ENCODE assay signal across 12 cellular contexts in genomic region chr19:23436318-23436717, GRCh38. TPM values are rescaled to one million over a fixed set of nuclear protein-coding genes. Genes with fewer than 3 reads are reported as not detected.
A peak's percentile ranks its signal among the peaks of the same experiment; 100 is the strongest.
DNase-seq lines count a peak whose midpoint lies in the region; TF ChIP-seq lines count a peak whose summit lies in the region.
"Had no signal": no experiment of that assay in that cellular context is flagged by ENCODE, and none has a peak within 500 bp of the region (broad histone marks: within the 10 kb centered on the region; RNA-seq: fewer than 3 reads in every experiment).

No MANE protein-coding gene starts in this region.

- no peak for DNase-seq in AG04450 (ENCODE audit: low read depth, low spot score)
- DNase-seq in GM06990 (ENCODE audit: extremely low read depth, insufficient read length) = no peak
- DNase-seq in epithelial cell of proximal tubule (ENCODE audit: low read depth) = no peak
- DNase-seq in glomerular visceral epithelial cell (ENCODE audit: extremely low spot score) = no peak
- no peak for DNase-seq in HPDE6-E6E7 (ENCODE audit: extremely low spot score)
- DNase-seq in osteocyte (ENCODE audit: extremely low spot score, unreplicated experiment) = no peak
- DNase-seq in NCI-H510A (lab: John Stamatoyannopoulos, UW) = no peak
- DNase-seq: activated naive CD4-positive, alpha-beta T cell treated with Interleukin-2 at 50 U/mL for 16 hours; CD8-positive, alpha-beta T cell had no signal

- H3K4me3 Mint-ChIP-seq in osteocyte (ENCODE audit: unreplicated experiment) = no peak overlapping the region
- H3K4me3 Mint-ChIP-seq: CD8-positive, alpha-beta T cell had no signal

- H3K79me2 ChIP-seq in OCI-LY1 (ENCODE audit: insufficient read depth, low read length) = no peaks in the 10 kb centered on the region

- H3K27me3 ChIP-seq in AG04450 (ENCODE audit: control insufficient read depth, insufficient read depth, low read length) = no peaks in the 10 kb centered on the region
- H3K27me3 ChIP-seq in GM06990 (replicated peaks; ENCODE audit: control insufficient read depth, insufficient read depth, low read length) = no peaks in the 10 kb centered on the region
- no peaks in the 10 kb centered on the region for H3K27me3 ChIP-seq in OCI-LY1 (ENCODE audit: insufficient read depth, low read length)
- H3K27me3 ChIP-seq: right atrium auricular region, suprapubic skin had no signal

- H3K4me1 Mint-ChIP-seq in osteocyte (ENCODE audit: unreplicated experiment) = no peaks in the 10 kb centered on the region

- H2AFZ ChIP-seq in OCI-LY1 (ENCODE audit: low read length) = no peak overlapping the region

- H3K27ac ChIP-seq in AG04450 (ENCODE audit: low read depth, low read length) = no peak overlapping the region
- no peak overlapping the region for H3K27ac ChIP-seq in OCI-LY1 (ENCODE audit: low read depth, low read length, poor library complexity, severe bottlenecking)
- H3K27ac ChIP-seq: right atrium auricular region, suprapubic skin had no signal

- POLR2A ChIA-PET in AG04450 (lab: Yijun Ruan, JAX) = no interaction called here

- no peaks in the 10 kb centered on the region for H3K27me3 Mint-ChIP-seq in osteocyte (ENCODE audit: unreplicated experiment)

- H3K4me2 ChIP-seq in OCI-LY1 (ENCODE audit: low read length) = no peak overlapping the region

- no peaks in the 10 kb centered on the region for H3K9me2 ChIP-seq in OCI-LY1 (ENCODE audit: low read depth, low read length)

- H3K9ac ChIP-seq in OCI-LY1 (ENCODE audit: low read length) = no peak overlapping the region

- peaks cover 41% of the 10 kb centered on the region for H3K9me3 Mint-ChIP-seq in osteocyte (ENCODE audit: unreplicated experiment)

- no peak overlapping the region for H3K27ac Mint-ChIP-seq in osteocyte (ENCODE audit: unreplicated experiment)
- H3K27ac Mint-ChIP-seq: CD8-positive, alpha-beta T cell had no signal

- no peaks in the 10 kb centered on the region for H3K4me1 ChIP-seq in OCI-LY1 (ENCODE audit: insufficient read depth, low read length, severe bottlenecking)
- H3K4me1 ChIP-seq: right atrium auricular region, suprapubic skin had no signal

- H3K9me3 ChIP-seq in AG04450 (ENCODE audit: control insufficient read depth, insufficient read depth, low read length) (peaks cover 30% of the 10 kb centered on the region), OCI-LY1 (ENCODE audit: low read length) (peaks cover 4% of the 10 kb centered on the region; the same call in 1 of the 2 replicates)

- H4K20me1 ChIP-seq in OCI-LY1 (ENCODE audit: insufficient read depth, low read length) = no peaks in the 10 kb centered on the region

- H3K36me3 ChIP-seq in GM06990 (ENCODE audit: control insufficient read depth, insufficient read depth, low read length) (no peaks in the 10 kb centered on the region), OCI-LY1 (ENCODE audit: insufficient read depth, low read length) (no peaks in the 10 kb centered on the region)
- H3K36me3 ChIP-seq: right atrium auricular region, suprapubic skin had no signal

- H3K4me3 ChIP-seq in AG04450 (ENCODE audit: low read depth, low read length) = no peak overlapping the region
- H3K4me3 ChIP-seq in GM06990 (replicated peaks; ENCODE audit: low read depth, low read length) = no peak overlapping the region
- H3K4me3 ChIP-seq in OCI-LY1 (ENCODE audit: low read depth, low read length, poor library complexity, severe bottlenecking) = no peak overlapping the region
- no peak overlapping the region for H3K4me3 ChIP-seq in epithelial cell of proximal tubule (ENCODE audit: low read depth, low read length)
- H3K4me3 ChIP-seq: right atrium auricular region, suprapubic skin had no signal

- H3K36me3 Mint-ChIP-seq in osteocyte (ENCODE audit: unreplicated experiment) = peaks cover 2% of the 10 kb centered on the region

- CTCF ChIA-PET in AG04450 (lab: Charles Lee) = no interaction called here

- no peaks in the 10 kb centered on the region for H3F3A ChIP-seq in OCI-LY1 (ENCODE audit: insufficient read depth, low read length)

- TF ChIP-seq CTCF in AG04450 (IDR thresholded peaks at IDR 0.05; ENCODE audit: low read depth, low read length) (peak; percentile 30), GM06990 (IDR thresholded peaks at IDR 0.05; ENCODE audit: insufficient read depth, low read length, poor library complexity, severe bottlenecking) (peak; percentile 20), OCI-LY1 (IDR thresholded peaks at IDR 0.05; ENCODE audit: low read length) (peak; percentile 35), epithelial cell of proximal tubule (conservative IDR thresholded peaks at IDR 0.05; ENCODE audit: low read depth, low read length) (peak; percentile 35), osteocyte (IDR thresholded peaks at IDR 0.05) (no peak)

RNA-seq across cellular contexts. Expression of gene ZNF91, which starts 41.0 kb away (rescaled TPM):
- 14.5 and 18.7 TPM in 2 replicates for polyA plus RNA-seq in AG04450 (2011; rRNA removed)
- 25.1 and 32.2 TPM in 2 replicates for polyA minus RNA-seq in AG04450 (2011; rRNA and poly(A)+ RNA removed)
- total RNA-seq in epithelial cell of proximal tubule = 12.6 and 22.1 TPM in 2 replicates
- total RNA-seq in osteocyte = 29.9 and 31.7 TPM in 2 replicates
